ENCODE assay signal across 10 cellular contexts in the genomic region with DNA sequence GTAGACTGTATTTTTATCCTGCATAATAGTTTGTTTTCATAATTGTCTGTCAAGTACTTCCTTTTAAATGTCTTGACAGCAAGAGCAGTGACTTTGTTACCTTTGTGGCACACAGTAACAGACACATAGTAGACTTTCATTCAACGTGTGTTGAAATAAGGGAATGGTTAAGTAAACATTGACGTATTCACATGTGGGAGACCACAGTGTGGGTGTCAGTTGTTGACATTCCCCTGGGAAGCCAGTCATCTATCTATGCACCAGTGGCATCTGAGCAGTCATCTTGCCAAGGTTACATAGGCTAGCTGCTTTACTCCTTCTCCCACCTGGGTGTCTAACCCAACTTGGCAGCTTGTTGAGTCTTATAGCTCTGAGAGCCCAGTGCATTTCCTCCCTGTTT. TPM values are rescaled to one million over a fixed set of nuclear protein-coding genes. Genes with fewer than 3 reads are reported as not detected.
DNase-seq lines count a peak whose midpoint lies in the region; ATAC-seq and TF ChIP-seq lines count a peak whose summit lies in the region.
"Had no signal": no experiment of that assay in that cellular context is flagged by ENCODE, and none has a peak within 500 bp of the region (broad histone marks: within the 10 kb centered on the region; RNA-seq: fewer than 3 reads in every experiment).

No MANE protein-coding gene starts in this region.

- H3K36me3 Mint-ChIP-seq in activated naive CD4-positive, alpha-beta T cell treated with anti-CD3 and anti-CD28 coated beads for 36 hours (ENCODE audit: low read depth): peaks cover 9% of the 10 kb centered on the region
- peaks cover 35% of the 10 kb centered on the region for H3K36me3 Mint-ChIP-seq in stimulated activated effector memory CD8-positive, alpha-beta T cell treated with anti-CD3 and anti-CD28 coated beads, Interleukin-12 subunit alpha, Interleukin-12 subunit beta, amount 100 ng/mL, for 72 hours

- H3K27me3 Mint-ChIP-seq in activated naive CD4-positive, alpha-beta T cell treated with anti-CD3 and anti-CD28 coated beads for 36 hours (ENCODE audit: low read depth): no peaks in the 10 kb centered on the region

- H3K27ac Mint-ChIP-seq in activated naive CD4-positive, alpha-beta T cell treated with anti-CD3 and anti-CD28 coated beads for 36 hours: no peak overlapping the region
- H3K27ac Mint-ChIP-seq in stimulated activated effector memory CD8-positive, alpha-beta T cell treated with anti-CD3 and anti-CD28 coated beads, Interleukin-12 subunit alpha, Interleukin-12 subunit beta, amount 100 ng/mL, for 72 hours: peak overlapping the region; percentile 93

- H2AFZ ChIP-seq in fibroblast of lung (ENCODE audit: low read length): no peak overlapping the region

- no peak for DNase-seq in activated naive CD4-positive, alpha-beta T cell treated with anti-CD3 and anti-CD28 coated beads for 36 hours
- DNase-seq in activated naive CD4-positive, alpha-beta T cell treated with anti-CD3 and anti-CD28 coated beads, Interleukin-2, amount 50 U/mL, for 16 hours: no peak
- DNase-seq in SJSA1 (ENCODE audit: low read depth in 1 of 2, low spot score in 2 of 2): peak; percentile 39 to 48
- DNase-seq in fibroblast of lung (ENCODE audit: low read depth in 2 of 2): peak; percentile 10 to 67
- DNase-seq in stimulated activated effector memory CD8-positive, alpha-beta T cell treated with anti-CD3 and anti-CD28 coated beads, Interleukin-12 subunit alpha, Interleukin-12 subunit beta, amount 100 ng/mL, for 72 hours (ENCODE audit: low spot score in 2 of 2): peak in 1 of 2 donors; percentile 45
- DNase-seq in amygdala (lab: John Stamatoyannopoulos, UW): no peak
- no peak for DNase-seq in hypothalamus (lab: John Stamatoyannopoulos, UW)
- DNase-seq: stimulated activated CD4-positive, alpha-beta T cell treated with anti-CD3 and anti-CD28 coated beads, Interleukin-12 subunit alpha, Interleukin-12 subunit beta, amount 100 ng/mL, for 4 hours; substantia nigra had no signal

- intact Hi-C loops in activated naive CD4-positive, alpha-beta T cell treated with anti-CD3 and anti-CD28 coated beads for 36 hours (cut with micrococcal nuclease): loop anchor here (5.0 to 10.0 kb wide), 2 partner anchors 237 to 805 kb away; a partner anchor contains a TSS

- TF ChIP-seq CTCF in fibroblast of lung (conservative IDR thresholded peaks at IDR 0.05 in 1 of 2, IDR thresholded peaks at IDR 0.05 in 1 of 2; ENCODE audit: low read depth in 1 of 2, low read length in 2 of 2): no peak

- H3K9me3 ChIP-seq in SJSA1 (replicated peaks) (no peaks in the 10 kb centered on the region), fibroblast of lung (ENCODE audit: control insufficient read depth, insufficient read depth, low read depth, low read length) (no peaks in the 10 kb centered on the region)

- ATAC-seq in stimulated activated effector memory CD8-positive, alpha-beta T cell treated with anti-CD3 and anti-CD28 coated beads, Interleukin-12 subunit alpha, Interleukin-12 subunit beta, amount 100 ng/mL, for 72 hours: no peak
- ATAC-seq in GM18511 (IDR thresholded peaks at IDR 0.05; ENCODE audit: unreplicated experiment): no peak

- H4K20me1 ChIP-seq in fibroblast of lung (ENCODE audit: control insufficient read depth, extremely low read depth, insufficient read depth, low read length): no peaks in the 10 kb centered on the region

- H3K4me1 Mint-ChIP-seq in activated naive CD4-positive, alpha-beta T cell treated with anti-CD3 and anti-CD28 coated beads for 36 hours (ENCODE audit: low read depth): peaks cover 28% of the 10 kb centered on the region
- peaks cover 16% of the 10 kb centered on the region for H3K4me1 Mint-ChIP-seq in stimulated activated effector memory CD8-positive, alpha-beta T cell treated with anti-CD3 and anti-CD28 coated beads, Interleukin-12 subunit alpha, Interleukin-12 subunit beta, amount 100 ng/mL, for 72 hours

- peaks cover 21% of the 10 kb centered on the region for H3K4me1 ChIP-seq in SJSA1 (replicated peaks)
- H3K4me1 ChIP-seq in fibroblast of lung (ENCODE audit: control insufficient read depth, extremely low read depth, insufficient read depth, low read length): peaks cover 5% of the 10 kb centered on the region

- H3K27me3 ChIP-seq in SJSA1 (replicated peaks) (no peaks in the 10 kb centered on the region), fibroblast of lung (ENCODE audit: control insufficient read depth, insufficient read depth, low read length) (no peaks in the 10 kb centered on the region)

- H3K4me3 ChIP-seq in SJSA1 (no peak overlapping the region), fibroblast of lung (replicated peaks in 1 of 4; ENCODE audit: control extremely low read depth in 1 of 4, insufficient read depth in 1 of 4, low read depth in 3 of 4, low read length in 4 of 4) (no peak overlapping the region)

- no peak overlapping the region for H3K4me2 ChIP-seq in fibroblast of lung (ENCODE audit: extremely low read depth, insufficient read depth, low read length)

- no peak overlapping the region for H3K27ac ChIP-seq in SJSA1
- H3K27ac ChIP-seq in fibroblast of lung (ENCODE audit: insufficient read depth, low read length): no peak overlapping the region

- peaks cover 19% of the 10 kb centered on the region for H3K79me2 ChIP-seq in fibroblast of lung (ENCODE audit: control insufficient read depth, insufficient read depth, low read length)

- H3K9ac ChIP-seq in fibroblast of lung (ENCODE audit: insufficient read depth, low read length): no peak overlapping the region

- H3K36me3 ChIP-seq in SJSA1 (peaks cover 13% of the 10 kb centered on the region), fibroblast of lung (ENCODE audit: control insufficient read depth, insufficient read depth, low read length) (no peaks in the 10 kb centered on the region)

- H3K4me3 Mint-ChIP-seq in activated naive CD4-positive, alpha-beta T cell treated with anti-CD3 and anti-CD28 coated beads for 36 hours: peak overlapping the region; percentile 91
- peak overlapping the region; percentile 81 for H3K4me3 Mint-ChIP-seq in stimulated activated effector memory CD8-positive, alpha-beta T cell treated with anti-CD3 and anti-CD28 coated beads, Interleukin-12 subunit alpha, Interleukin-12 subunit beta, amount 100 ng/mL, for 72 hours

- CTCF ChIA-PET in activated naive CD4-positive, alpha-beta T cell treated with anti-CD3 and anti-CD28 coated beads for 36 hours (lab: Charles Lee): no interaction called here

- H3K9me3 Mint-ChIP-seq in activated naive CD4-positive, alpha-beta T cell treated with anti-CD3 and anti-CD28 coated beads for 36 hours: no peaks in the 10 kb centered on the region
- no peaks in the 10 kb centered on the region for H3K9me3 Mint-ChIP-seq in stimulated activated effector memory CD8-positive, alpha-beta T cell treated with anti-CD3 and anti-CD28 coated beads, Interleukin-12 subunit alpha, Interleukin-12 subunit beta, amount 100 ng/mL, for 72 hours

RNA-seq across cellular contexts. Expression of a gene that starts 1.4 kb away (rescaled TPM):
- 10 to 100 TPM; 53.9 to 57.2 TPM for total RNA-seq in activated naive CD4-positive, alpha-beta T cell treated with anti-CD3 and anti-CD28 coated beads for 36 hours
- 39.0 and 43.8 TPM in 2 replicates for total RNA-seq in SJSA1 (2014; rRNA removed; shearing (Covaris generic))
- total RNA-seq in fibroblast of lung: 31.9 and 35.2 TPM in 2 replicates
- polyA plus RNA-seq in fibroblast of lung: 18.0 and 20.8 TPM in 2 replicates
- polyA plus RNA-seq in fibroblast of lung (2012): 13.9 and 15.2 TPM in 2 replicates
- polyA minus RNA-seq in fibroblast of lung (ENCODE audit: low replicate concordance): 7.1 and 14.6 TPM in 2 replicates

RNA-seq across cellular contexts. Expression of a gene that starts 48.9 kb away (rescaled TPM):
- total RNA-seq in activated naive CD4-positive, alpha-beta T cell treated with anti-CD3 and anti-CD28 coated beads for 36 hours: 10 to 100 TPM; 18.9 to 19.1 TPM
- total RNA-seq in SJSA1 (2014; rRNA removed; shearing (Covaris generic)): 30.0 and 31.7 TPM in 2 replicates
- total RNA-seq in fibroblast of lung: 11.3 and 14.9 TPM in 2 replicates
- 11.0 and 11.3 TPM in 2 replicates for polyA plus RNA-seq in fibroblast of lung
- polyA plus RNA-seq in fibroblast of lung (2012): 9.3 and 10.0 TPM in 2 replicates
- 6.6 and 14.8 TPM in 2 replicates for polyA minus RNA-seq in fibroblast of lung (ENCODE audit: low replicate concordance)

Comparison
In these comparisons a context has a peak if more than half of its experiments do, and no peak if none do; other contexts are left out.
1. DNase-seq: peak in SJSA1 (2 of 2) and fibroblast of lung (2 of 2); none in activated naive CD4-positive, alpha-beta T cell treated with anti-CD3 and anti-CD28 coated beads for 36 hours (single experiment), activated naive CD4-positive, alpha-beta T cell treated with anti-CD3 and anti-CD28 coated beads, Interleukin-2, amount 50 U/mL, for 16 hours (single experiment), amygdala (0 of 56) and hypothalamus (0 of 51).